Comparison of ENCODE assay signal across 27 cellular contexts in genomic region chr2:133574620-133575019, GRCh38. TPM values are rescaled to one million over a fixed set of nuclear protein-coding genes. Genes with fewer than 3 reads are reported as not detected.
DNase-seq lines count a peak whose midpoint lies in the region; ATAC-seq, FAIRE-seq and TF ChIP-seq lines count a peak whose summit lies in the region.
"Had no signal": no experiment of that assay in that cellular context is flagged by ENCODE, and none has a peak within 500 bp of the region (broad histone marks: within the 10 kb centered on the region; RNA-seq: fewer than 3 reads in every experiment).

No MANE protein-coding gene starts in this region.

- no peak overlapping the region for H2BK5ac ChIP-seq in mesendoderm (ENCODE audit: low read length)

- H2AFZ ChIP-seq in HepG2 (ENCODE audit: low read length): no peak overlapping the region
- H2AFZ ChIP-seq: PC-9 had no signal

- H3K23ac ChIP-seq in mesendoderm (ENCODE audit: low read length): no peak overlapping the region

- no peak overlapping the region for H3K56ac ChIP-seq in mesendoderm (ENCODE audit: low read length)

- H3K79me1 ChIP-seq in mesendoderm (ENCODE audit: low read length): no peaks in the 10 kb centered on the region

- no TSS peak for BruUV-seq in HepG2 (replicated peaks; lab: Mats Ljungman, UMichigan)

- no peak overlapping the region for H2BK120ac ChIP-seq in mesendoderm (ENCODE audit: low read depth, low read length)

- FAIRE-seq in HepG2 (lab: Jason Lieb, UNC): no peak
- FAIRE-seq: GM18507, K562 had no signal

- no peaks in the 10 kb centered on the region for H3K9me3 ChIP-seq in liver (ENCODE audit: control insufficient read depth in 4 of 4, low read length in 3 of 4)
- no peaks in the 10 kb centered on the region for H3K9me3 ChIP-seq in HepG2 (ENCODE audit: low read length)
- no peaks in the 10 kb centered on the region for H3K9me3 ChIP-seq in body of pancreas
- H3K9me3 ChIP-seq: BLaER1 treated with 17β-estradiol and CSF1 and Interleukin-3, amounts not matched to agents 10 nM and 100 nM; Caco-2 had no signal

- TF ChIP-seq POLR2A in HepG2 (IDR thresholded peaks at IDR 0.05; ENCODE audit: insufficient read depth in 1 of 2, low read depth in 2 of 2, low read length in 2 of 2) (no peak), body of pancreas (IDR thresholded peaks at IDR 0.05) (no peak)

- CTCF ChIA-PET in HepG2 (lab: Yijun Ruan, JAX; ENCODE audit: low intra/inter-chr PET ratio, low total read pairs): no interaction called here

- TF ChIP-seq EP300 in HepG2 (IDR thresholded peaks at IDR 0.05; ENCODE audit: low read depth in 2 of 2, low read length in 2 of 2) (no peak), HepG2 (CRISPR knock-in tag; IDR thresholded peaks at IDR 0.05; ENCODE audit: borderline replicate concordance) (no peak)

- no peaks in the 10 kb centered on the region for H3K36me3 ChIP-seq in liver (ENCODE audit: control insufficient read depth in 4 of 4, insufficient read depth in 3 of 4, low read depth in 1 of 4, low read length in 3 of 4)
- no peaks in the 10 kb centered on the region for H3K36me3 ChIP-seq in HepG2 (replicated peaks in 1 of 2; ENCODE audit: control insufficient read depth in 1 of 2, insufficient read depth in 2 of 2, low read length in 2 of 2)
- no peaks in the 10 kb centered on the region for H3K36me3 ChIP-seq in body of pancreas (replicated peaks in 1 of 2; ENCODE audit: insufficient read depth in 1 of 2, low read depth in 2 of 2)
- no peaks in the 10 kb centered on the region for H3K36me3 ChIP-seq in mesendoderm (ENCODE audit: control insufficient read depth, insufficient read depth, low read length)
- H3K36me3 ChIP-seq: BLaER1 treated with 17β-estradiol and CSF1 and Interleukin-3, amounts not matched to agents 10 nM and 100 nM had no signal

- intact Hi-C loops in HepG2 (cut with micrococcal nuclease; ENCODE audit: unreplicated experiment) (no loop called here), body of pancreas (cut with DNase I) (no loop called here)

- ATAC-seq in HepG2 (no peak), body of pancreas (peak; percentile 42), HG02678 (IDR thresholded peaks at IDR 0.05; ENCODE audit: unreplicated experiment) (no peak)
- ATAC-seq in stimulated activated naive B cell treated with anti-CD40 and anti-IgM and Interleukin-4, amounts not matched to agents 10 μg/mL and 1 μg/mL and 100 μg/mL, for 72 hours (replicated peaks): no peak
- ATAC-seq: GM23338, K562 had no signal

- WGBS in liver: 87% methylated on average over 1 of the region's 1 CpG
- 17% methylated on average over 1 of the region's 1 CpG for WGBS in HepG2 (ENCODE audit: low lambda C conversion rate)
- WGBS in body of pancreas, 2 donors: 23 to 40% methylated on average over 1 of the region's 1 CpG
- no CpG with 5 or more reads among the region's 1 CpG for WGBS in mesendoderm (ENCODE audit: extremely low coverage, insufficient coverage, low lambda C conversion rate)

- TF ChIP-seq CTCF in liver (IDR thresholded peaks at IDR 0.05; ENCODE audit: low read depth, low read length, missing input control) (no peak), HepG2 (CRISPR knock-in tag; IDR thresholded peaks at IDR 0.05) (no peak), body of pancreas (IDR thresholded peaks at IDR 0.05) (no peak)

- H3K27ac Mint-ChIP-seq in stimulated activated naive B cell treated with anti-CD40 and anti-IgM and Interleukin-4, amounts not matched to agents 10 μg/mL and 1 μg/mL and 100 μg/mL, for 72 hours: no peak overlapping the region
- H3K27ac Mint-ChIP-seq: CD4-positive, alpha-beta memory T cell; GM23338 had no signal

- H2BK15ac ChIP-seq in mesendoderm (replicated peaks; ENCODE audit: low read depth): no peak overlapping the region

- in situ Hi-C loops in HepG2 (cut with HindIII; ENCODE audit: extremely low pct_ligation_motif_present, low pct_unique_long_range_greater_than_20kb): no loop called here

- no peak for DNase-seq in HepG2 (ENCODE audit: low spot score)
- peak; percentile 38 to 78 (median 53) for DNase-seq in body of pancreas
- DNase-seq in mesendoderm: no peak
- no peak for DNase-seq in stimulated activated naive B cell treated with anti-CD40 and anti-IgM and Interleukin-4, amounts not matched to agents 10 μg/mL and 1 μg/mL and 100 μg/mL, for 72 hours
- no peak for DNase-seq in NCI-H187 (lab: John Stamatoyannopoulos, UW)
- DNase-seq in hippocampal formation (lab: John Stamatoyannopoulos, UW): no peak
- DNase-seq: 8988T; Caco-2; CD4-positive, alpha-beta memory T cell; DMS 273 treated with DMSO at 0.1 percent for 48 hours; GDM1; HCEC 1CT; MM.1S; NCI-H1092 treated with DMSO at 0.1 percent for 48 hours; NCI-H146; NCI-H2081 treated with DMSO at 0.1 percent for 48 hours; NCI-H2171 treated with DMSO at 0.1 percent for 48 hours; NCI-H526; PC-9; RPMI8226; SHP77 had no signal

- no peaks in the 10 kb centered on the region for H3K79me2 ChIP-seq in HepG2 (ENCODE audit: insufficient read depth, low read length)
- H3K79me2 ChIP-seq in mesendoderm (ENCODE audit: control insufficient read depth, insufficient read depth, low read length): no peaks in the 10 kb centered on the region

- H3K4me1 ChIP-seq in liver (ENCODE audit: control insufficient read depth in 4 of 4, insufficient read depth in 4 of 4, low read length in 3 of 4) (peaks cover 8 to 18% (median 12%) of the 10 kb centered on the region in 4 donors), HepG2 (ENCODE audit: insufficient read depth, low read length) (peaks cover 10% of the 10 kb centered on the region), body of pancreas (no peaks in the 10 kb centered on the region), mesendoderm (ENCODE audit: control insufficient read depth, low read depth, low read length) (peaks cover 3% of the 10 kb centered on the region)

- H3K4me3 ChIP-seq in liver (ENCODE audit: low read depth in 1 of 3, low read length in 3 of 3) (no peak overlapping the region), HepG2 (replicated peaks in 1 of 3; ENCODE audit: insufficient read depth in 1 of 3, low read depth in 2 of 3, low read length in 3 of 3) (no peak overlapping the region), body of pancreas (no peak overlapping the region), mesendoderm (ENCODE audit: low read length) (no peak overlapping the region)
- H3K4me3 ChIP-seq: BLaER1 treated with 17β-estradiol and CSF1 and Interleukin-3, amounts not matched to agents 10 nM and 100 nM; GM23338; K562; PC-9 had no signal

- H2AK5ac ChIP-seq in mesendoderm (ENCODE audit: low read length): no peak overlapping the region

- POLR2A ChIA-PET in HepG2 (lab: Yijun Ruan, JAX): no interaction called here

- H3K9ac ChIP-seq in liver (ENCODE audit: low read depth in 1 of 2, low read length in 2 of 2) (no peak overlapping the region), HepG2 (ENCODE audit: insufficient read depth, low read depth, low read length) (no peak overlapping the region), mesendoderm (ENCODE audit: low read length) (no peak overlapping the region)
- H3K9ac ChIP-seq: BLaER1 treated with 17β-estradiol and CSF1 and Interleukin-3, amounts not matched to agents 10 nM and 100 nM had no signal

- H3K27ac ChIP-seq in liver (ENCODE audit: low read depth in 1 of 2, low read length in 2 of 2) (no peak overlapping the region), HepG2 (ENCODE audit: extremely low read length, insufficient read depth, low read length) (no peak overlapping the region), body of pancreas (no peak overlapping the region), mesendoderm (ENCODE audit: low read depth, low read length) (no peak overlapping the region)
- H3K27ac ChIP-seq: BLaER1 treated with 17β-estradiol and CSF1 and Interleukin-3, amounts not matched to agents 10 nM and 100 nM; PC-9 had no signal

- no peaks in the 10 kb centered on the region for H4K20me1 ChIP-seq in HepG2 (ENCODE audit: insufficient read depth, low read length)
- H4K20me1 ChIP-seq: BLaER1 treated with 17β-estradiol and CSF1 and Interleukin-3, amounts not matched to agents 10 nM and 100 nM had no signal

- H3K4ac ChIP-seq in mesendoderm (ENCODE audit: low read depth, low read length): no peak overlapping the region

- H3K36me3 Mint-ChIP-seq in stimulated activated naive B cell treated with anti-CD40 and anti-IgM and Interleukin-4, amounts not matched to agents 10 μg/mL and 1 μg/mL and 100 μg/mL, for 72 hours: no peaks in the 10 kb centered on the region
- H3K36me3 Mint-ChIP-seq: CD4-positive, alpha-beta memory T cell had no signal

- TF ChIP-seq RAD21 in liver (IDR thresholded peaks at IDR 0.05) (no peak), HepG2 (CRISPR knock-in tag; IDR thresholded peaks at IDR 0.05) (no peak)

- H3K4me2 ChIP-seq in HepG2 (ENCODE audit: low read depth, low read length) (no peak overlapping the region), mesendoderm (ENCODE audit: low read length) (no peak overlapping the region)
- H3K4me2 ChIP-seq: GM23338, PC-9 had no signal

- peaks cover 0 to 26% of the 10 kb centered on the region in 2 donors for H3K27me3 Mint-ChIP-seq in stimulated activated naive B cell treated with anti-CD40 and anti-IgM and Interleukin-4, amounts not matched to agents 10 μg/mL and 1 μg/mL and 100 μg/mL, for 72 hours

- H4K5ac ChIP-seq in mesendoderm (ENCODE audit: low read length): no peak overlapping the region

- no peaks in the 10 kb centered on the region for H3K9me3 Mint-ChIP-seq in stimulated activated naive B cell treated with anti-CD40 and anti-IgM and Interleukin-4, amounts not matched to agents 10 μg/mL and 1 μg/mL and 100 μg/mL, for 72 hours
- H3K9me3 Mint-ChIP-seq: GM23338 had no signal

- no peak overlapping the region for H3K4me3 Mint-ChIP-seq in stimulated activated naive B cell treated with anti-CD40 and anti-IgM and Interleukin-4, amounts not matched to agents 10 μg/mL and 1 μg/mL and 100 μg/mL, for 72 hours
- H3K4me3 Mint-ChIP-seq: CD4-positive, alpha-beta memory T cell; GM23338 had no signal

- H3K4me1 Mint-ChIP-seq in stimulated activated naive B cell treated with anti-CD40 and anti-IgM and Interleukin-4, amounts not matched to agents 10 μg/mL and 1 μg/mL and 100 μg/mL, for 72 hours: no peaks in the 10 kb centered on the region
- H3K4me1 Mint-ChIP-seq: CD4-positive, alpha-beta memory T cell had no signal

- H3K27me3 ChIP-seq in liver (ENCODE audit: control insufficient read depth in 4 of 4, insufficient read depth in 4 of 4, low read length in 3 of 4) (no peaks in the 10 kb centered on the region), HepG2 (ENCODE audit: control insufficient read depth in 1 of 2, insufficient read depth in 2 of 2, low read length in 2 of 2) (no peaks in the 10 kb centered on the region), body of pancreas (no peaks in the 10 kb centered on the region), mesendoderm (ENCODE audit: insufficient read depth, low read length, poor library complexity) (no peaks in the 10 kb centered on the region)

- no peak overlapping the region for H4K8ac ChIP-seq in mesendoderm (ENCODE audit: low read depth, low read length)

- peak overlapping the region; percentile 8 for H3K18ac ChIP-seq in mesendoderm (ENCODE audit: low read length)

RNA-seq across cellular contexts. Expression of gene NCKAP5, which starts 6.4 kb away (rescaled TPM):
- total RNA-seq in liver (1 to 10 TPM; 2.7 to 2.8 TPM), HepG2 (2016; rRNA removed; fragmentation: Illumina TruSeq; extraction: Trizol) (not detected in 2 replicates), body of pancreas (1 to 10 TPM in 1 of 2 donors, under 1 TPM in 1; 0.78 to 2.6 TPM)
- polyA plus RNA-seq in liver (1 to 10 TPM in 1 of 2 donors, under 1 TPM in 1; 0.57 to 2.2 TPM), HepG2 (2011; rRNA removed) (0.01 and 0.04 TPM in 2 replicates)
- not detected in 2 replicates for total RNA-seq in HepG2 (2016; cell fraction: cytosol; rRNA removed; fragmentation: Illumina TruSeq; extraction: Trizol; ENCODE audit: low read depth)
- total RNA-seq in HepG2 (2016; cell fraction: insoluble cytoplasmic fraction; rRNA removed; fragmentation: Illumina TruSeq; extraction: Trizol): not detected in 2 replicates
- not detected in 2 replicates for total RNA-seq in HepG2 (2016; cell fraction: membrane; rRNA removed; fragmentation: Illumina TruSeq; extraction: Trizol)
- not detected in 2 replicates for total RNA-seq in HepG2 (2016; cell fraction: nucleus; rRNA removed; fragmentation: Illumina TruSeq; extraction: Trizol)
- polyA plus RNA-seq in HepG2 (2011; cell fraction: cytosol; rRNA removed): 0.01 TPM in 1 of 2 replicates, not detected in the other
- polyA plus RNA-seq in HepG2 (2011; cell fraction: nucleus; rRNA removed): 0.02 TPM in 1 of 2 replicates, not detected in the other
- not detected in 2 replicates for polyA plus RNA-seq in HepG2 (2012)
- not detected in 2 replicates for polyA plus RNA-seq in HepG2 (2016; cell fraction: cytosol; fragmentation: Illumina TruSeq; extraction: Trizol; ENCODE audit: low read depth)
- not detected in 2 replicates for polyA plus RNA-seq in HepG2 (2016; cell fraction: insoluble cytoplasmic fraction; fragmentation: Illumina TruSeq; extraction: Trizol; ENCODE audit: low read depth)
- polyA plus RNA-seq in HepG2 (2016; cell fraction: membrane; fragmentation: Illumina TruSeq; extraction: Trizol; ENCODE audit: low read depth): not detected in 2 replicates
- not detected in 2 replicates for polyA plus RNA-seq in HepG2 (2016; cell fraction: nucleus; fragmentation: Illumina TruSeq; extraction: Trizol; ENCODE audit: insufficient read depth, low read depth)
- polyA minus RNA-seq in HepG2 (2011; rRNA and poly(A)+ RNA removed; ENCODE audit: low replicate concordance): 0.06 and 5.5 TPM in 2 replicates
- polyA minus RNA-seq in HepG2 (2011; cell fraction: cytosol; rRNA and poly(A)+ RNA removed): not detected in 2 replicates
- polyA minus RNA-seq in HepG2 (2011; cell fraction: nucleus; rRNA and poly(A)+ RNA removed): 0.13 and 0.75 TPM in 2 replicates
- 0.27 TPM for polyA plus RNA-seq in mesendoderm (2013, experiment 1 of 2)
- 0.38 TPM for polyA plus RNA-seq in mesendoderm (2013, experiment 2 of 2)
- total RNA-seq: CD4-positive, alpha-beta memory T cell; K562; PC-9 had no signal
- polyA plus RNA-seq: CD4-positive, alpha-beta memory T cell; K562 had no signal

Comparison
In these comparisons a context has a peak if more than half of its experiments do, and no peak if none do; other contexts are left out.
1. DNase-seq: peak in body of pancreas (4 of 4); none in HepG2 (single experiment), mesendoderm (single experiment), stimulated activated naive B cell treated with anti-CD40 and anti-IgM and Interleukin-4, amounts not matched to agents 10 μg/mL and 1 μg/mL and 100 μg/mL, for 72 hours (single experiment), NCI-H187 (0 of 2) and hippocampal formation (0 of 2).